25 cellular contexts compared by ENCODE assay signal in the genomic region with DNA sequence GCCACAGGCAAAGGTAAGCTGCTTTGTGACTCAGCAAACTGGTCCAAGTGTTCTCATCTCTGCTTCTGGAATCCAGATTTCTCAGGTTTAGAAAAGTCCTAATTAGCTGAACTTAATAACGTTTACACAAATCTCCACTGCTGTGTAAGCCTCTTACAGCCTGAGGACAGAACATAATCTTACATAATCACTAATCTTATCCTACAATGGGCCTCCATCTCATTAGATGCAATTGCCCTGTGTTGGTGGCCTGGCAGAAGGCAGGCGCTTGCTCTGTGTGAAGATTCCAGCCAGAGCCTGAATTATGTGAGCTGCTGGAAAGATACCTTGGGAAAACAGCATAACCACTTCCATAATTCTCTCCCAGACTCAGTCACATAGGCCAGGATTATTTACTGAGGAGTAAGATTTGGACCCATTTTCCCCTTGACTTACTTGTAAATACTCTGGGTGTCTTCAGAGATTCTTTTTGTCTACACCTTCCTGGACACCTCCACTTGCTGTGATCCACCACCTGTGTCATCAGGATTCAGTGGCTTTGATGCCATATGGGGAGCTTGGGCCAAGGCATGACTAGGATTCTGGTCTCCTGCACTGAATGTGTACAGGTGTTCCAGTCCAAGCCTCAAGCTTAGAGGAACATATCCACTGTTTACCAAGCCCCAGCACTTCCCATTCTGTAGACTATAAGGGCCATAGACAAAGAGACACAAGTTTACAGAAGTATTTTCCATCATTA.
"Had no signal": no experiment of that assay in that cellular context is flagged by ENCODE, and none has a peak within 500 bp of the region (broad histone marks: within the 10 kb centered on the region; RNA-seq: fewer than 3 reads in every experiment).

No MANE protein-coding gene starts in this region.

- H3K27me3 ChIP-seq: breast epithelium, colonic mucosa, heart right ventricle, right atrium auricular region, spleen had no signal

- H3K4me1 ChIP-seq: breast epithelium, colonic mucosa, heart right ventricle, right atrium auricular region, spleen had no signal

- H3K27ac ChIP-seq: breast epithelium, colonic mucosa, heart right ventricle, right atrium auricular region, spleen, thoracic aorta had no signal

- ATAC-seq: activated T-cell treated with anti-CD3 and anti-CD28 coated beads, Interleukin-2, amount 50 U/mL, for 4 hours; effector memory CD8-positive, alpha-beta T cell; heart right ventricle; left cardiac atrium; T-cell; WTC11 had no signal

- H3K4me3 ChIP-seq: breast epithelium, colonic mucosa, dorsolateral prefrontal cortex, heart right ventricle, right atrium auricular region, spleen, thoracic aorta had no signal

- H3K27ac Mint-ChIP-seq: activated naive CD8-positive, alpha-beta T cell treated with anti-CD3 and anti-CD28 coated beads for 36 hours; activated T-helper 2 cell treated with anti-CD3 and anti-CD28 coated beads, Interferon-gamma antibody, Interleukin-2, Interleukin-4, amounts not matched to agents 10 μg/mL and 5 μg/mL and 100 μg/mL, durations not matched to agents 14 hours and 24 hours and 36 hours; effector memory CD8-positive, alpha-beta T cell; memory B cell; nephron; T-cell; type B pancreatic cell; WTC11 had no signal

- H3K9me3 ChIP-seq: breast epithelium, colonic mucosa, thoracic aorta had no signal

- H3K4me3 Mint-ChIP-seq: activated naive CD8-positive, alpha-beta T cell treated with anti-CD3 and anti-CD28 coated beads for 36 hours; activated T-cell treated with anti-CD3 and anti-CD28 coated beads, Interleukin-2, amount 50 U/mL, for 4 hours; central memory CD8-positive, alpha-beta T cell; effector memory CD8-positive, alpha-beta T cell; memory B cell; nephron; T-cell; type B pancreatic cell; WTC11 had no signal

- DNase-seq: activated naive CD4-positive, alpha-beta T cell; activated naive CD8-positive, alpha-beta T cell treated with anti-CD3 and anti-CD28 coated beads for 36 hours; activated T-cell treated with anti-CD3 and anti-CD28 coated beads, Interleukin-2, amount 50 U/mL, for 4 hours; colonic mucosa; dorsolateral prefrontal cortex; effector memory CD8-positive, alpha-beta T cell; heart right ventricle; islet precursor cell; left cardiac atrium; spleen; stimulated activated CD4-positive, alpha-beta T cell treated with anti-CD3 and anti-CD28 coated beads, Interleukin-4, amount 100 ng/mL, for 1 hour; stimulated activated naive CD4-positive, alpha-beta T cell treated with Interleukin-2 at 50 U/mL for 16 hours; T-cell had no signal

- H3K4me1 Mint-ChIP-seq: activated naive CD8-positive, alpha-beta T cell treated with anti-CD3 and anti-CD28 coated beads for 36 hours; central memory CD8-positive, alpha-beta T cell; memory B cell; nephron; T-cell; WTC11 had no signal

- H3K36me3 ChIP-seq: breast epithelium, colonic mucosa, heart right ventricle, right atrium auricular region, spleen, thoracic aorta had no signal

- H3K27me3 Mint-ChIP-seq: activated naive CD8-positive, alpha-beta T cell treated with anti-CD3 and anti-CD28 coated beads for 36 hours; central memory CD8-positive, alpha-beta T cell; effector memory CD8-positive, alpha-beta T cell; memory B cell; T-cell; type B pancreatic cell had no signal

- FAIRE-seq: astrocyte, endothelial cell of umbilical vein, TTC549 had no signal

- H3K9me3 Mint-ChIP-seq: type B pancreatic cell had no signal

- H3K36me3 Mint-ChIP-seq: activated naive CD8-positive, alpha-beta T cell treated with anti-CD3 and anti-CD28 coated beads for 36 hours; memory B cell; T-cell; type B pancreatic cell; WTC11 had no signal
